Comparison of ENCODE assay signal across 8 cellular contexts in the genomic region with DNA sequence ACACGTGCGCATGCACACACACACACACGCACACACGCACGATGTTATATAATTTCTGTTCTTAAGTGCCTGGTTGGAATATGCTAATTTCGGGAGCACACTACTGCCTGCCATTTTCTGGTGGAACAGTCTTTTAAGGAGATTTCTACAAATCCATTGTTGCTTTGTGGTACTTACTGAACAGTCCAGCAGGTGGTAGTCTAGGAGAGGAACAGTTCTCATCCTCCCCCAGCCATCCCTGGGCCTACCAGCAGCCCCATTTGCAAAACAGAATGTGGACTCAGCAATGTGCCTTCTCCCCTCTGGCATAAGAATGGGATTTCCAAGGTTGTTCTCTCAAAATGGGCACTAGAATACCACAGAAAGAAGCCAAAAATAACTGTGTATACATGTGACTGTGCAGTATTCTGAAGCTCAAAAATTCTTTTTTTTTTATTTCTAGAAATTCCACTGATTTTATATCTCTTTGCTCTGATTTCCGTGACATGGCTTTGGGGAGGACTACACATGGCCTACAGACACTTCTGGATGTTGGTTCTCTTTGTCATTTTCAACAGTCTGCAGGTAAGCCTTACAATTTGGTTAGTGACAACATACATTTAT.
DNase-seq lines count a peak whose midpoint lies in the region; ATAC-seq, FAIRE-seq and TF ChIP-seq lines count a peak whose summit lies in the region.

No MANE protein-coding gene starts in this region.

- in situ Hi-C loops in HepG2 (cut with HindIII; ENCODE audit: extremely low pct_ligation_motif_present, low pct_unique_long_range_greater_than_20kb), result loop anchor here (10.0 kb wide), 2 partner anchors 283 to 313 kb away; a partner anchor contains a TSS

- H3K36me3 ChIP-seq in BJ (ENCODE audit: control insufficient read depth, insufficient read depth, low read length) (no peaks in the 10 kb centered on the region), HepG2 (replicated peaks in 1 of 2; ENCODE audit: control insufficient read depth in 1 of 2, insufficient read depth in 2 of 2, low read length in 2 of 2) (no peaks in the 10 kb centered on the region)

- WGBS in HepG2 (ENCODE audit: low lambda C conversion rate), result 26% methylated on average over 7 of the region's 7 CpGs

- no peak for TF ChIP-seq POLR2A in HepG2 (IDR thresholded peaks at IDR 0.05; ENCODE audit: insufficient read depth in 1 of 2, low read depth in 2 of 2, low read length in 2 of 2)

- H3K4me3 ChIP-seq in BJ (ENCODE audit: low read depth, low read length), result no peak overlapping the region
- H3K4me3 ChIP-seq in WI38 (ENCODE audit: low read depth, low read length), result no peak overlapping the region
- H3K4me3 ChIP-seq in coronary artery, result no peak overlapping the region
- H3K4me3 ChIP-seq in HepG2 (replicated peaks in 1 of 3; ENCODE audit: insufficient read depth in 1 of 3, low read depth in 2 of 3, low read length in 3 of 3), result no peak overlapping the region

- H3K27ac ChIP-seq in coronary artery, result peak overlapping the region; percentile 10 to 27
- H3K27ac ChIP-seq in HepG2 (ENCODE audit: extremely low read length, insufficient read depth, low read length), result no peak overlapping the region

- POLR2A ChIA-PET in BJ (lab: Charles Lee), result interaction anchor here (0.6 kb wide), 1 partner anchor 282 kb away, joined by 4 read pairs; a partner anchor contains a TSS
- POLR2A ChIA-PET in HepG2 (lab: Yijun Ruan, JAX), result no interaction called here

- FAIRE-seq in HepG2 (lab: Jason Lieb, UNC), result peak; percentile 92

- no peaks in the 10 kb centered on the region for H3K9me3 ChIP-seq in HepG2 (ENCODE audit: low read length)

- H3K4me2 ChIP-seq in HepG2 (ENCODE audit: low read depth, low read length), result peak overlapping the region; percentile 47

- peak overlapping the region; percentile 52 for H2AFZ ChIP-seq in HepG2 (ENCODE audit: low read length)

- peaks cover 11% of the 10 kb centered on the region for H3K4me1 ChIP-seq in HepG2 (ENCODE audit: insufficient read depth, low read length)

- TF ChIP-seq RAD21 in HepG2 (CRISPR knock-in tag; IDR thresholded peaks at IDR 0.05), result peak; percentile 87

- no peak overlapping the region for H3K9ac ChIP-seq in HepG2 (ENCODE audit: insufficient read depth, low read depth, low read length)

- H3K27me3 ChIP-seq in BJ (ENCODE audit: control insufficient read depth, insufficient read depth, low read length) (no peaks in the 10 kb centered on the region), HepG2 (ENCODE audit: control insufficient read depth in 1 of 2, insufficient read depth in 2 of 2, low read length in 2 of 2) (no peaks in the 10 kb centered on the region)

- no TSS peak for BruUV-seq in HepG2 (replicated peaks; lab: Mats Ljungman, UMichigan)

- ATAC-seq in GM18873 (IDR thresholded peaks at IDR 0.05; ENCODE audit: low FRiP score, unreplicated experiment) (peak; percentile 95), HG03066 (IDR thresholded peaks at IDR 0.05; ENCODE audit: low read depth, unreplicated experiment) (peak; percentile 98), HepG2 (peak; percentile 99)

- no peaks in the 10 kb centered on the region for H4K20me1 ChIP-seq in HepG2 (ENCODE audit: insufficient read depth, low read length)

- no peaks in the 10 kb centered on the region for H3K79me2 ChIP-seq in HepG2 (ENCODE audit: insufficient read depth, low read length)

- intact Hi-C loops in HepG2 (cut with micrococcal nuclease; ENCODE audit: unreplicated experiment), result loop anchor here (1.0 to 2.0 kb wide), 6 partner anchors 118 to 317 kb away; no protein-coding TSS in a partner anchor

- CTCF ChIA-PET in BJ (lab: Yijun Ruan, JAX) (interaction anchor here (0.6 to 4.6 kb wide), 8 partner anchors 10 to 291 kb away, joined by 3 to 70 read pairs (median 4); a partner anchor contains a TSS), HepG2 (lab: Yijun Ruan, JAX; ENCODE audit: low intra/inter-chr PET ratio, low total read pairs) (interaction anchor here (1.0 to 4.6 kb wide), 4 partner anchors 125 to 318 kb away, joined by 3 to 60 read pairs (median 13); a partner anchor contains a TSS)

- DNase-seq in BJ (ENCODE audit: low read depth), result no peak
- DNase-seq in NCI-H2196 treated with DMSO at 0.1 percent for 48 hours (lab: John Stamatoyannopoulos, UW; ENCODE audit: unreplicated experiment), result peak; percentile 3
- peak; percentile 84 for DNase-seq in coronary artery (ENCODE audit: low spot score)
- DNase-seq in HepG2 (ENCODE audit: low spot score), result peak; percentile 64
- peak; percentile 19 to 44 for DNase-seq in stimulated activated CD4-positive, alpha-beta T cell treated with anti-CD3 and anti-CD28 coated beads, Interleukin-4, amount 100 ng/mL, for 48 hours (ENCODE audit: low read depth in 2 of 2)

- TF ChIP-seq CTCF in BJ (IDR thresholded peaks at IDR 0.05; ENCODE audit: insufficient read depth, low read depth, low read length), result peak; percentile 77
- peak; percentile 61 for TF ChIP-seq CTCF in WI38 (IDR thresholded peaks at IDR 0.05; ENCODE audit: low read depth, low read length)
- TF ChIP-seq CTCF in coronary artery (IDR thresholded peaks at IDR 0.05), result peak; percentile 69
- TF ChIP-seq CTCF in HepG2 (CRISPR knock-in tag; IDR thresholded peaks at IDR 0.05), result peak; percentile 85

- TF ChIP-seq EP300 in HepG2 (IDR thresholded peaks at IDR 0.05; ENCODE audit: low read depth in 2 of 2, low read length in 2 of 2), result no peak
- TF ChIP-seq EP300 in HepG2 (CRISPR knock-in tag; IDR thresholded peaks at IDR 0.05; ENCODE audit: borderline replicate concordance), result no peak

TF ChIP-seq in HepG2, 621 proteins besides CTCF, POLR2A, EP300 and RAD21 (continues in another document):
- TF ChIP-seq ZFP41 (CRISPR knock-in tag; IDR thresholded peaks at IDR 0.05; ENCODE audit: borderline replicate concordance), result no peak
- TF ChIP-seq ZFX (CRISPR knock-in tag; IDR thresholded peaks at IDR 0.05; ENCODE audit: low read depth), result 0 out of 2 replicates have a peak, but pooled peaks have one; percentile 34
- no peak for TF ChIP-seq DPF2 (CRISPR knock-in tag; IDR thresholded peaks at IDR 0.05; ENCODE audit: borderline replicate concordance, low read depth)
- TF ChIP-seq GABPA (IDR thresholded peaks at IDR 0.05; ENCODE audit: low read depth, low read length), result no peak
- no peak for TF ChIP-seq GABPA (CRISPR knock-in tag; IDR thresholded peaks at IDR 0.05; ENCODE audit: low read depth)
- TF ChIP-seq ZNF724P (CRISPR knock-in tag; IDR thresholded peaks at IDR 0.05; ENCODE audit: borderline replicate concordance), result no peak
- TF ChIP-seq KLF15 (CRISPR knock-in tag; IDR thresholded peaks at IDR 0.05; ENCODE audit: borderline replicate concordance), result no peak
- TF ChIP-seq MZF1 (CRISPR knock-in tag; IDR thresholded peaks at IDR 0.05; ENCODE audit: borderline replicate concordance), result no peak
- TF ChIP-seq RFX5 (IDR thresholded peaks at IDR 0.05; ENCODE audit: low read depth, low read length), result no peak
- TF ChIP-seq ZNF326 (CRISPR knock-in tag; IDR thresholded peaks at IDR 0.05; ENCODE audit: borderline replicate concordance), result no peak
- TF ChIP-seq, protein P1, sequence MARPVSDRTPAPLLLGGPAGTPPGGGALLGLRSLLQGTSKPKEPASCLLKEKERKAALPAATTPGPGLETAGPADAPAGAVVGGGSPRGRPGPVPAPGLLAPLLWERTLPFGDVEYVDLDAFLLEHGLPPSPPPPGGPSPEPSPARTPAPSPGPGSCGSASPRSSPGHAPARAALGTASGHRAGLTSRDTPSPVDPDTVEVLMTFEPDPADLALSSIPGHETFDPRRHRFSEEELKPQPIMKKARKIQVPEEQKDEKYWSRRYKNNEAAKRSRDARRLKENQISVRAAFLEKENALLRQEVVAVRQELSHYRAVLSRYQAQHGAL (CRISPR knock-in tag; IDR thresholded peaks at IDR 0.05; ENCODE audit: not compliant biosample characterization), result no peak
- TF ChIP-seq REPIN1 (CRISPR knock-in tag; IDR thresholded peaks at IDR 0.05; ENCODE audit: borderline replicate concordance, low read depth), result peak; percentile 57; the same call in 1 of the 2 replicates
- TF ChIP-seq, protein P2, sequence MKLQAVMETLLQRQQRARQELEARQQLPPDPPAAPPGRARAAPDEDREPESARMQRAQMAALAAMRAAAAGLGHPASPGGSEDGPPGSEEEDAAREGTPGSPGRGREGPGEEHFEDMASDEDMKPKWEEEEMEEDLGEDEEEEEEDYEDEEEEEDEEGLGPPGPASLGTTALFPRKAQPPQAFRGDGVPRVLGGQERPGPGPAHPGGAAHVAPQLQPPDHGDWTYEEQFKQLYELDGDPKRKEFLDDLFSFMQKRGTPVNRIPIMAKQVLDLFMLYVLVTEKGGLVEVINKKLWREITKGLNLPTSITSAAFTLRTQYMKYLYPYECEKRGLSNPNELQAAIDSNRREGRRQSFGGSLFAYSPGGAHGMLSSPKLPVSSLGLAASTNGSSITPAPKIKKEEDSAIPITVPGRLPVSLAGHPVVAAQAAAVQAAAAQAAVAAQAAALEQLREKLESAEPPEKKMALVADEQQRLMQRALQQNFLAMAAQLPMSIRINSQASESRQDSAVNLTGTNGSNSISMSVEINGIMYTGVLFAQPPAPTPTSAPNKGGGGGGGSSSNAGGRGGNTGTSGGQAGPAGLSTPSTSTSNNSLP (IDR thresholded peaks at IDR 0.05; ENCODE audit: low read depth, low read length), result peak; percentile 40; the same call in 1 of the 2 replicates
- no peak for TF ChIP-seq ZNF253 (CRISPR knock-in tag; IDR thresholded peaks at IDR 0.05; ENCODE audit: borderline replicate concordance)
